Comparison of ENCODE assay signal across 1 cellular context in the genomic region with DNA sequence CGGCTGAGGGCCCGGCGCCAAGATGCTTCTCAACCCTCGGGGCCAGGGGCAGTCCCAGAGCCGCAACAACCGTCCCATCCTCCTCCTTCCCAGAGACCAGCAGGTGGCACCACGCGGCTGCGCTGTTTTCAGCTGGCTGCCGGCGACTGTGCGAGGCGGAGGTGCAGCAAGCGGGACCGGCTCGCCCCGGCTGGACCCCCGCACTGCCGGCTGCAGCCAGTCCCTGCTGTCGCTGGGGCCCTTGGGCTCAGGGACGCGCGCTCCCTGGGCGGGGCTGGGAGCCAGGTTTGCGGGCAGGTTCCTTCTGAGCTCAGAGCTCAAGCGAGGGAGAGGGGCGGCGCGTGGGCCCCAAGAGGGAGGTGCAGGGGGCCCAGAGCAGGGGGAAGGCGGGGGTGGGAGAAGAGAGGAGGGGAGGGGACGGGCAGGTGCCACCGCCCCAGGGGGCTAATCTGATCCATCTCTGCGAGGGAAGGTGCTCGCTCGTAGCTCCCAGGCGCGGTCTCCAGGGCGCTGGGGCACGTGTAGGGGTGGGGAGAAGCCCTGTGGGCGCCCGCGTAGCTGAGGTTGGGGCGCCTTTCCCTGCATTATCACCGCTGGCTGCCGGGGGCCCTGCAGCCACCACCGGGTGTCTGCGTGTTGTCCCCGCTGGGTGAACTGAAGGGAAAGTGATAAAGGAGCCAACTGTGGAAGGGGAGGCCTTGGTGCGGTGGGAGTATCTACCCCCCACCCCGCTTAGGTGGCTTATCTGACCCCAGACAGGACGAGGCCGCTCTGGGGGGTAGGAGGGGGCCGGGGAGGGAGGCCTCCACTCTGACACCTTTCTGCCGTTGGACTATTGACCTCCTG.
TF ChIP-seq lines count a peak whose summit lies in the region.

No MANE protein-coding gene starts in this region.

TF ChIP-seq in K562, 482 proteins besides CTCF, POLR2A, EP300 and RAD21 (continued from another document and continues in another):
- TF ChIP-seq ATF6 (CRISPR knock-in tag; IDR thresholded peaks at IDR 0.05) (no peak), RBM39 (optimal IDR thresholded peaks at IDR 0.05; ENCODE audit: low read depth, low read length) (no peak), ZFPM2 (CRISPR knock-in tag; IDR thresholded peaks at IDR 0.05) (no peak), TAF7 (tag; IDR thresholded peaks at IDR 0.05) (no peak), ILF3 (IDR thresholded peaks at IDR 0.05; ENCODE audit: borderline replicate concordance) (peak; percentile 63; the same call in 1 of the 2 replicates), ZC3H11A (IDR thresholded peaks at IDR 0.05; ENCODE audit: low read depth, low read length) (no peak; the same call in 1 of the 2 replicates), NUFIP1 (IDR thresholded peaks at IDR 0.05; ENCODE audit: partially characterized antibody) (no peak), ZNF764 (CRISPR knock-in tag; IDR thresholded peaks at IDR 0.05; ENCODE audit: low read depth) (no peak), YY1 (IDR thresholded peaks at IDR 0.05; ENCODE audit: borderline replicate concordance in 1 of 3, control insufficient read depth in 1 of 3, extremely low read depth in 1 of 3, insufficient read depth in 3 of 3, insufficient read length in 1 of 3, insufficient replicate concordance in 2 of 3, low read depth in 1 of 3, low read length in 2 of 3) (peak in 1 of 3 experiments; percentile 52), TAF1 (IDR thresholded peaks at IDR 0.05; ENCODE audit: control insufficient read depth, extremely low read depth, insufficient read depth, low read length, severe bottlenecking) (peak; percentile 57), KAT7 (CRISPR knock-in tag; IDR thresholded peaks at IDR 0.05; ENCODE audit: borderline replicate concordance) (no peak), ZKSCAN1 (IDR thresholded peaks at IDR 0.05; ENCODE audit: low read depth, low read length) (peak; percentile 16), KDM4B (IDR thresholded peaks at IDR 0.05; ENCODE audit: borderline replicate concordance in 2 of 2, low read depth in 1 of 2) (peak in 1 of 2 experiments; percentile 89; a peak in 2 of 4 replicates), ZKSCAN3 (CRISPR knock-in tag; IDR thresholded peaks at IDR 0.05) (no peak), CCAR2 (IDR thresholded peaks at IDR 0.05; ENCODE audit: low read depth, low read length) (no peak), REST (CRISPR knock-in tag; IDR thresholded peaks at IDR 0.05; ENCODE audit: low read depth) (peak; percentile 69), TCF7 (IDR thresholded peaks at IDR 0.05; ENCODE audit: borderline replicate concordance) (no peak; the same call in 1 of the 2 replicates), ARID3B (CRISPR knock-in tag; IDR thresholded peaks at IDR 0.05; ENCODE audit: borderline replicate concordance) (peak; percentile 60; the same call in 1 of the 2 replicates), ZNF778 (CRISPR knock-in tag; IDR thresholded peaks at IDR 0.05) (no peak), ZNF644 (tag; IDR thresholded peaks at IDR 0.05; ENCODE audit: low read depth) (no peak; the same call in 1 of the 2 replicates)
- TF ChIP-seq, protein P1, sequence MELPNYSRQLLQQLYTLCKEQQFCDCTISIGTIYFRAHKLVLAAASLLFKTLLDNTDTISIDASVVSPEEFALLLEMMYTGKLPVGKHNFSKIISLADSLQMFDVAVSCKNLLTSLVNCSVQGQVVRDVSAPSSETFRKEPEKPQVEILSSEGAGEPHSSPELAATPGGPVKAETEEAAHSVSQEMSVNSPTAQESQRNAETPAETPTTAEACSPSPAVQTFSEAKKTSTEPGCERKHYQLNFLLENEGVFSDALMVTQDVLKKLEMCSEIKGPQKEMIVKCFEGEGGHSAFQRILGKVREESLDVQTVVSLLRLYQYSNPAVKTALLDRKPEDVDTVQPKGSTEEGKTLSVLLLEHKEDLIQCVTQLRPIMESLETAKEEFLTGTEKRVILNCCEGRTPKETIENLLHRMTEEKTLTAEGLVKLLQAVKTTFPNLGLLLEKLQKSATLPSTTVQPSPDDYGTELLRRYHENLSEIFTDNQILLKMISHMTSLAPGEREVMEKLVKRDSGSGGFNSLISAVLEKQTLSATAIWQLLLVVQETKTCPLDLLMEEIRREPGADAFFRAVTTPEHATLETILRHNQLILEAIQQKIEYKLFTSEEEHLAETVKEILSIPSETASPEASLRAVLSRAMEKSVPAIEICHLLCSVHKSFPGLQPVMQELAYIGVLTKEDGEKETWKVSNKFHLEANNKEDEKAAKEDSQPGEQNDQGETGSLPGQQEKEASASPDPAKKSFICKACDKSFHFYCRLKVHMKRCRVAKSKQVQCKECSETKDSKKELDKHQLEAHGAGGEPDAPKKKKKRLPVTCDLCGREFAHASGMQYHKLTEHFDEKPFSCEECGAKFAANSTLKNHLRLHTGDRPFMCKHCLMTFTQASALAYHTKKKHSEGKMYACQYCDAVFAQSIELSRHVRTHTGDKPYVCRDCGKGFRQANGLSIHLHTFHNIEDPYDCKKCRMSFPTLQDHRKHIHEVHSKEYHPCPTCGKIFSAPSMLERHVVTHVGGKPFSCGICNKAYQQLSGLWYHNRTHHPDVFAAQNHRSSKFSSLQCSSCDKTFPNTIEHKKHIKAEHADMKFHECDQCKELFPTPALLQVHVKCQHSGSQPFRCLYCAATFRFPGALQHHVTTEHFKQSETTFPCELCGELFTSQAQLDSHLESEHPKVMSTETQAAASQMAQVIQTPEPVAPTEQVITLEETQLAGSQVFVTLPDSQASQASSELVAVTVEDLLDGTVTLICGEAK (IDR thresholded peaks at IDR 0.05): no peak
- TF ChIP-seq, protein P1 (CRISPR knock-in tag; IDR thresholded peaks at IDR 0.05): no peak
- TF ChIP-seq, protein P2, sequence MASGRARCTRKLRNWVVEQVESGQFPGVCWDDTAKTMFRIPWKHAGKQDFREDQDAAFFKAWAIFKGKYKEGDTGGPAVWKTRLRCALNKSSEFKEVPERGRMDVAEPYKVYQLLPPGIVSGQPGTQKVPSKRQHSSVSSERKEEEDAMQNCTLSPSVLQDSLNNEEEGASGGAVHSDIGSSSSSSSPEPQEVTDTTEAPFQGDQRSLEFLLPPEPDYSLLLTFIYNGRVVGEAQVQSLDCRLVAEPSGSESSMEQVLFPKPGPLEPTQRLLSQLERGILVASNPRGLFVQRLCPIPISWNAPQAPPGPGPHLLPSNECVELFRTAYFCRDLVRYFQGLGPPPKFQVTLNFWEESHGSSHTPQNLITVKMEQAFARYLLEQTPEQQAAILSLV (tag; IDR thresholded peaks at IDR 0.05): no peak
- TF ChIP-seq, protein P3, sequence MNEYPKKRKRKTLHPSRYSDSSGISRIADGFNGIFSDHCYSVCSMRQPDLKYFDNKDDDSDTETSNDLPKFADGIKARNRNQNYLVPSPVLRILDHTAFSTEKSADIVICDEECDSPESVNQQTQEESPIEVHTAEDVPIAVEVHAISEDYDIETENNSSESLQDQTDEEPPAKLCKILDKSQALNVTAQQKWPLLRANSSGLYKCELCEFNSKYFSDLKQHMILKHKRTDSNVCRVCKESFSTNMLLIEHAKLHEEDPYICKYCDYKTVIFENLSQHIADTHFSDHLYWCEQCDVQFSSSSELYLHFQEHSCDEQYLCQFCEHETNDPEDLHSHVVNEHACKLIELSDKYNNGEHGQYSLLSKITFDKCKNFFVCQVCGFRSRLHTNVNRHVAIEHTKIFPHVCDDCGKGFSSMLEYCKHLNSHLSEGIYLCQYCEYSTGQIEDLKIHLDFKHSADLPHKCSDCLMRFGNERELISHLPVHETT (CRISPR knock-in tag; conservative IDR thresholded peaks at IDR 0.05 in 1 of 2, IDR thresholded peaks at IDR 0.05 in 1 of 2): peak in 1 of 2 experiments; percentile 22; a peak in 2 of 4 replicates
- TF ChIP-seq, protein P4, sequence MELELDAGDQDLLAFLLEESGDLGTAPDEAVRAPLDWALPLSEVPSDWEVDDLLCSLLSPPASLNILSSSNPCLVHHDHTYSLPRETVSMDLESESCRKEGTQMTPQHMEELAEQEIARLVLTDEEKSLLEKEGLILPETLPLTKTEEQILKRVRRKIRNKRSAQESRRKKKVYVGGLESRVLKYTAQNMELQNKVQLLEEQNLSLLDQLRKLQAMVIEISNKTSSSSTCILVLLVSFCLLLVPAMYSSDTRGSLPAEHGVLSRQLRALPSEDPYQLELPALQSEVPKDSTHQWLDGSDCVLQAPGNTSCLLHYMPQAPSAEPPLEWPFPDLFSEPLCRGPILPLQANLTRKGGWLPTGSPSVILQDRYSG (tag; conservative IDR thresholded peaks at IDR 0.05; ENCODE audit: low read depth): no peak; the same call in 1 of the 2 replicates
- TF ChIP-seq, protein P5, sequence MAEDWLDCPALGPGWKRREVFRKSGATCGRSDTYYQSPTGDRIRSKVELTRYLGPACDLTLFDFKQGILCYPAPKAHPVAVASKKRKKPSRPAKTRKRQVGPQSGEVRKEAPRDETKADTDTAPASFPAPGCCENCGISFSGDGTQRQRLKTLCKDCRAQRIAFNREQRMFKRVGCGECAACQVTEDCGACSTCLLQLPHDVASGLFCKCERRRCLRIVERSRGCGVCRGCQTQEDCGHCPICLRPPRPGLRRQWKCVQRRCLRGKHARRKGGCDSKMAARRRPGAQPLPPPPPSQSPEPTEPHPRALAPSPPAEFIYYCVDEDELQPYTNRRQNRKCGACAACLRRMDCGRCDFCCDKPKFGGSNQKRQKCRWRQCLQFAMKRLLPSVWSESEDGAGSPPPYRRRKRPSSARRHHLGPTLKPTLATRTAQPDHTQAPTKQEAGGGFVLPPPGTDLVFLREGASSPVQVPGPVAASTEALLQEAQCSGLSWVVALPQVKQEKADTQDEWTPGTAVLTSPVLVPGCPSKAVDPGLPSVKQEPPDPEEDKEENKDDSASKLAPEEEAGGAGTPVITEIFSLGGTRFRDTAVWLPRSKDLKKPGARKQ (CRISPR knock-in tag; IDR thresholded peaks at IDR 0.05): no peak
